Comparison of ENCODE assay signal across 17 cellular contexts in the genomic region with DNA sequence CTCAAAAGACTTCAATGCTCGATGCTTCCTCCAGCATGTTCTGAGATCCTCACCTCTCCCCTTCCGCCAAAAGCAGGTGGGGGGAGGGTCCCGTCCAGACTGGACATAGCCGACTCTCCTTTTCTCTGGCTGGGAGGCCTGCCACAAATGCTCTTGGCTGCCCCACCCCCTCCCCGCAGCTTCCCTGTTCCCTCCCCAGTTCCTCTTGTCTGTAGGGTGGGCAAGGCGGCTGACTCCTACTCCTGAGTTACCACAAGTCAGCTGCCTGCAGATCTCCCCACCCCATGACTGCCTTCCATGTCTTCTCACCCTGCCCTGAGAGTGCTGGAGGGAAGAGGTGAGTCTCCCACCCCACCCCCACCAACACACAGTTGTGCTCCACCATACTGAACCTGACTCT. TPM values are rescaled to one million over a fixed set of nuclear protein-coding genes. Genes with fewer than 3 reads are reported as not detected.
A peak's percentile ranks its signal among the peaks of the same experiment; 100 is the strongest.
DNase-seq lines count a peak whose midpoint lies in the region; ATAC-seq and TF ChIP-seq lines count a peak whose summit lies in the region.
"Had no signal": no experiment of that assay in that cellular context is flagged by ENCODE, and none has a peak within 500 bp of the region (broad histone marks: within the 10 kb centered on the region; RNA-seq: fewer than 3 reads in every experiment).

No MANE protein-coding gene starts in this region.

- H3K4me2 ChIP-seq in Loucy (ENCODE audit: low read depth, low read length, poor library complexity, severe bottlenecking), result peak overlapping the region; percentile 59

- TF ChIP-seq CTCF in Loucy (conservative IDR thresholded peaks at IDR 0.05; ENCODE audit: low read length) (no peak), activated B cell treated with CpG ODN at 0.5 μM for 24 hours (IDR thresholded peaks at IDR 0.05) (no peak), neural crest cell (conservative IDR thresholded peaks at IDR 0.05) (no peak)

- no peaks in the 10 kb centered on the region for H4K20me1 ChIP-seq in Loucy (ENCODE audit: insufficient read depth, low read length, poor library complexity, severe bottlenecking)

- no peak overlapping the region for H2AFZ ChIP-seq in Loucy (ENCODE audit: low read length)

- H3K4me3 Mint-ChIP-seq in activated B cell treated with CpG ODN at 0.5 μM for 24 hours (peak overlapping the region; percentile 4), neural crest cell (peak overlapping the region; percentile 61)
- H3K4me3 Mint-ChIP-seq: activated CD8-positive, alpha-beta memory T cell treated with anti-CD3 and anti-CD28 coated beads, Interleukin-2, amount 10 ng/mL, durations not matched to agents 7 days and 5 days had no signal

- ATAC-seq in activated B cell treated with CpG ODN at 0.5 μM for 24 hours (ENCODE audit: low read depth), result no peak
- no peak for ATAC-seq in GM18868 (IDR thresholded peaks at IDR 0.05; ENCODE audit: unreplicated experiment)
- no peak for ATAC-seq in HG03095 (IDR thresholded peaks at IDR 0.05; ENCODE audit: unreplicated experiment)
- ATAC-seq: activated CD8-positive, alpha-beta memory T cell treated with anti-CD3 and anti-CD28 coated beads, Interleukin-2, amount 10 ng/mL, durations not matched to agents 7 days and 5 days had no signal

- H3K79me2 ChIP-seq in Loucy (ENCODE audit: insufficient read depth, low read length), result peaks cover 43% of the 10 kb centered on the region

- POLR2A ChIA-PET in activated B cell treated with CpG ODN at 0.5 μM for 24 hours (lab: Charles Lee), result no interaction called here

- peak; percentile 33 for DNase-seq in GDM1 (lab: John Stamatoyannopoulos, UW)
- no peak for DNase-seq in activated B cell treated with CpG ODN at 0.5 μM for 24 hours
- no peak for DNase-seq in neural crest cell (ENCODE audit: low read depth, low spot score)
- no peak for DNase-seq in stimulated activated CD4-positive, alpha-beta T cell treated with anti-CD3 and anti-CD28 coated beads, Interleukin-12 subunit alpha, Interleukin-12 subunit beta, amount 100 ng/mL, for 4 hours
- DNase-seq in erythroblast (lab: John Stamatoyannopoulos, UW), result no peak
- DNase-seq: activated CD8-positive, alpha-beta memory T cell treated with anti-CD3 and anti-CD28 coated beads, Interleukin-2, amount 10 ng/mL, durations not matched to agents 7 days and 5 days; activated gamma-delta T cell treated with Interleukin-2 at 50 U/mL for 16 hours; DND-41; HFFc6; NCI-H1092; NCI-H524 treated with DMSO at 0.1 percent for 48 hours; SK-N-SH; stimulated activated CD4-positive, alpha-beta T cell treated with anti-CD3 and anti-CD28 coated beads, Interleukin-4, amount 100 ng/mL, for 4 hours; transverse colon had no signal

- H3K9me3 Mint-ChIP-seq in activated B cell treated with CpG ODN at 0.5 μM for 24 hours (no peaks in the 10 kb centered on the region), neural crest cell (no peaks in the 10 kb centered on the region)
- H3K9me3 Mint-ChIP-seq: HFFc6 had no signal

- no peaks in the 10 kb centered on the region for H3F3A ChIP-seq in Loucy (ENCODE audit: low read depth)

- no peaks in the 10 kb centered on the region for H3K9me3 ChIP-seq in Loucy (ENCODE audit: insufficient read depth, low read depth, low read length)
- H3K9me3 ChIP-seq: SK-N-SH, transverse colon had no signal

- H3K36me3 ChIP-seq in Loucy (ENCODE audit: insufficient read depth, low read length), result no peaks in the 10 kb centered on the region; the same call in 1 of the 2 replicates
- H3K36me3 ChIP-seq: transverse colon had no signal

- peaks cover 18% of the 10 kb centered on the region for H3K4me1 ChIP-seq in Loucy (ENCODE audit: insufficient read depth, low read length, poor library complexity, severe bottlenecking)

- peaks cover 28% of the 10 kb centered on the region for H3K4me1 Mint-ChIP-seq in activated B cell treated with CpG ODN at 0.5 μM for 24 hours
- H3K4me1 Mint-ChIP-seq in neural crest cell, result peaks cover 26% of the 10 kb centered on the region

- peaks cover 28% of the 10 kb centered on the region for H3K36me3 Mint-ChIP-seq in activated B cell treated with CpG ODN at 0.5 μM for 24 hours (ENCODE audit: low read depth)
- peaks cover 15% of the 10 kb centered on the region for H3K36me3 Mint-ChIP-seq in neural crest cell (ENCODE audit: low read depth)
- H3K36me3 Mint-ChIP-seq: activated CD8-positive, alpha-beta memory T cell treated with anti-CD3 and anti-CD28 coated beads, Interleukin-2, amount 10 ng/mL, durations not matched to agents 7 days and 5 days had no signal

- intact Hi-C loops in activated B cell treated with CpG ODN at 0.5 μM for 24 hours (cut with micrococcal nuclease), result no loop called here

- H3K27me3 Mint-ChIP-seq in activated B cell treated with CpG ODN at 0.5 μM for 24 hours (no peaks in the 10 kb centered on the region), neural crest cell (ENCODE audit: low read depth) (no peaks in the 10 kb centered on the region)
- H3K27me3 Mint-ChIP-seq: activated CD8-positive, alpha-beta memory T cell treated with anti-CD3 and anti-CD28 coated beads, Interleukin-2, amount 10 ng/mL, durations not matched to agents 7 days and 5 days had no signal

- no peak overlapping the region for H3K9ac ChIP-seq in Loucy (ENCODE audit: low read depth, low read length, poor library complexity, severe bottlenecking)
- H3K9ac ChIP-seq: SK-N-SH had no signal

- CTCF ChIA-PET in activated B cell treated with CpG ODN at 0.5 μM for 24 hours (lab: Charles Lee), result no interaction called here

- TF ChIP-seq POLR2A in erythroblast (IDR thresholded peaks at IDR 0.05; ENCODE audit: low read length), result no peak

- H3K4me3 ChIP-seq in Loucy (ENCODE audit: low read length, poor library complexity, severe bottlenecking), result no peak overlapping the region
- H3K4me3 ChIP-seq: transverse colon had no signal

- H3K27ac Mint-ChIP-seq in activated B cell treated with CpG ODN at 0.5 μM for 24 hours (no peak overlapping the region), neural crest cell (ENCODE audit: unreplicated experiment) (no peak overlapping the region)
- H3K27ac Mint-ChIP-seq: HFFc6 had no signal

- H3K27me3 ChIP-seq in Loucy (ENCODE audit: insufficient read depth, low read length, poor library complexity, severe bottlenecking), result no peaks in the 10 kb centered on the region
- H3K27me3 ChIP-seq: transverse colon had no signal

- no peaks in the 10 kb centered on the region for H3K9me2 ChIP-seq in Loucy (replicated peaks; ENCODE audit: low read depth, low read length)
- H3K9me2 ChIP-seq: SK-N-SH had no signal

RNA-seq across cellular contexts. Expression of gene ATP6AP1, which starts 2.8 kb away (rescaled TPM):
- 36.6 and 38.8 TPM in 2 replicates for total RNA-seq in activated B cell treated with CpG ODN at 0.5 μM for 24 hours
- total RNA-seq in neural crest cell, result 78.2 and 79.8 TPM in 2 replicates

RNA-seq across cellular contexts. Expression of gene GDI1, which starts 5.6 kb away (rescaled TPM):
- 112 and 127 TPM in 2 replicates for total RNA-seq in activated B cell treated with CpG ODN at 0.5 μM for 24 hours
- 206 and 210 TPM in 2 replicates for total RNA-seq in neural crest cell

RNA-seq across cellular contexts. Expression of gene FAM50A, which starts 12.6 kb away (rescaled TPM):
- total RNA-seq in activated B cell treated with CpG ODN at 0.5 μM for 24 hours, result 52.5 and 56.0 TPM in 2 replicates
- total RNA-seq in neural crest cell, result 68.8 and 69.0 TPM in 2 replicates

RNA-seq across cellular contexts. Expression of gene TAFAZZIN, which starts 20.0 kb away (rescaled TPM):
- 50.5 and 66.1 TPM in 2 replicates for total RNA-seq in activated B cell treated with CpG ODN at 0.5 μM for 24 hours
- total RNA-seq in neural crest cell, result 45.7 and 47.1 TPM in 2 replicates

RNA-seq across cellular contexts. Expression of gene DNASE1L1, which starts 22.3 kb away (rescaled TPM):
- total RNA-seq in activated B cell treated with CpG ODN at 0.5 μM for 24 hours (15.3 and 15.8 TPM in 2 replicates), neural crest cell (9.3 and 11.5 TPM in 2 replicates)
